9 cellular contexts compared by ENCODE assay signal in the genomic region with DNA sequence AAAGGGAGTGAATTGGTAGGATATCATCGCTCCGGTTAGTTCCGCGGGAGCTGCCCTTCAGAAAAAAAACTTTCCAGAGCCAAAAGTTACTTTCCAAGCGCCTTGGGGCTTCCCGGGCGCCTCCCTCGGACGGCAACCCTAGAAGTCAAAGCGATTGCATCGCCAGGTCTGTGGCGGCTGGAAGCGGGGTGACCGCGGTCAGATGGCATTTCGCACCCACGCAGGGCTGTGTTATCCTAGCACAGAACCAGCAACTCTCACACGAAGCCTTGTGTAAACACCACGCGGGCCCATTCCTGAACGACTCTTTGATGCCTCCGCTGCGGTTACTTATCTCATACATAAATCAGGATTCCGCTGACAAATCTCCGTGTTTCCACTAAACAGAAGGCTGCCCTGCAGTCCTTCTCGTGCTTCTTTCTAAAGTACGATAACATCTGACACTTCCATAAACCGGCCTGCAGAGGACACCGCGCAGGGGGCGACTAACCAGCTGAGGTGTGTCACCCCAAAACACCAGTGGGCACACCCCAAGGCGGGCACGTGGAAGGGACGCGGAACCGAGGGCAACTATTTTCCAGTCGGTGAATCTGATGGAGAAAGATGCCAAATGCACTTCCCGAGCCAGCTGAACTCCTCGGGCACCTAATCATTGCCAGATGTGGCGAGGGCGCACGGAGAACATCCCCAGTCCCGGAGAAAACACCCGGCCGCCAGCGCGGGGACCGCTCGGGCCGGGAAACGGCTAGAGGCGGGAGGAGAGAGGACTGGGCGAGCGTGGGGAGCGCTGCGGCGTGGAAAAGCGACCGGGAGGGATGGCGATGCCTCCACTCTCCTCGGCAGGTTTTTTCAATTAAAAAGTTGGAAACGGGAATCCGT. TPM values are rescaled to one million over a fixed set of nuclear protein-coding genes. Genes with fewer than 3 reads are reported as not detected.
DNase-seq lines count a peak whose midpoint lies in the region; ATAC-seq lines count a peak whose summit lies in the region.
"Had no signal": no experiment of that assay in that cellular context is flagged by ENCODE, and none has a peak within 500 bp of the region (broad histone marks: within the 10 kb centered on the region; RNA-seq: fewer than 3 reads in every experiment).

No MANE protein-coding gene starts in this region.

- peak overlapping the region; percentile 49 for H3K9ac ChIP-seq in muscle layer of colon (ENCODE audit: low read length)

- H3K4me1 Mint-ChIP-seq in dendritic cell treated with granulocyte-macrophage colony-stimulating factor and Interleukin-4, amounts not matched to agents 40 ng/mL and 50 ng/mL, for 4 days (ENCODE audit: low read depth), result peaks cover 32% of the 10 kb centered on the region

- no peaks in the 10 kb centered on the region for H3K9me3 ChIP-seq in muscle layer of colon (ENCODE audit: low read length)

- H3K27me3 Mint-ChIP-seq in dendritic cell treated with granulocyte-macrophage colony-stimulating factor and Interleukin-4, amounts not matched to agents 40 ng/mL and 50 ng/mL, for 4 days, result peaks cover 60% of the 10 kb centered on the region

- H3K36me3 Mint-ChIP-seq in dendritic cell treated with granulocyte-macrophage colony-stimulating factor and Interleukin-4, amounts not matched to agents 40 ng/mL and 50 ng/mL, for 4 days (ENCODE audit: low read depth), result no peaks in the 10 kb centered on the region

- H3K4me3 ChIP-seq in muscle layer of colon (ENCODE audit: low read depth in 1 of 2, low read length in 2 of 2), result peak overlapping the region; percentile 34 to 82

- no peak overlapping the region for H3K27ac ChIP-seq in muscle layer of colon (ENCODE audit: low read depth, low read length)

- H3K27ac Mint-ChIP-seq in dendritic cell treated with granulocyte-macrophage colony-stimulating factor and Interleukin-4, amounts not matched to agents 40 ng/mL and 50 ng/mL, for 4 days, result peak overlapping the region; percentile 66

- peaks cover 15% of the 10 kb centered on the region for H3K4me1 ChIP-seq in muscle layer of colon (ENCODE audit: insufficient read depth, low read length)

- ATAC-seq in GM18873 (IDR thresholded peaks at IDR 0.05; ENCODE audit: low FRiP score, unreplicated experiment), result no peak
- ATAC-seq: left colon had no signal

- no peaks in the 10 kb centered on the region for H3K36me3 ChIP-seq in muscle layer of colon (ENCODE audit: insufficient read depth, low read length)

- intact Hi-C loops in dendritic cell treated with granulocyte-macrophage colony-stimulating factor and Interleukin-4, amounts not matched to agents 40 ng/mL and 50 ng/mL, for 4 days (cut with micrococcal nuclease), result loop anchor here (5.0 kb wide), 4 partner anchors 37 to 232 kb away; a partner anchor contains a TSS

- DNase-seq in A172 (ENCODE audit: low spot score) (peak; percentile 70), HT1080 (ENCODE audit: low read depth) (peak; percentile 27), DMS114 treated with DMSO at 0.1 percent for 48 hours (lab: John Stamatoyannopoulos, UW; ENCODE audit: unreplicated experiment) (no peak), NCI-H524 treated with DMSO at 0.1 percent for 48 hours (lab: John Stamatoyannopoulos, UW) (no peak), epidermal melanocyte (ENCODE audit: insufficient read length, low spot score) (no peak)
- DNase-seq: left colon had no signal

- H3K27me3 ChIP-seq in muscle layer of colon (ENCODE audit: control insufficient read depth in 1 of 2, insufficient read depth in 2 of 2, low read length in 2 of 2), result peaks cover 0 to 17% of the 10 kb centered on the region in 2 donors

- H3K4me3 Mint-ChIP-seq in dendritic cell treated with granulocyte-macrophage colony-stimulating factor and Interleukin-4, amounts not matched to agents 40 ng/mL and 50 ng/mL, for 4 days, result peak overlapping the region; percentile 86

- no peaks in the 10 kb centered on the region for H3K9me3 Mint-ChIP-seq in dendritic cell treated with granulocyte-macrophage colony-stimulating factor and Interleukin-4, amounts not matched to agents 40 ng/mL and 50 ng/mL, for 4 days

RNA-seq across cellular contexts. Expression of a gene that starts 0.9 kb away (rescaled TPM):
- 0.02 TPM in 1 of 2 replicates, not detected in the other for total RNA-seq in A172 (2014; rRNA removed; shearing (Covaris generic))
- total RNA-seq in HT1080 (2014; rRNA removed; shearing (Covaris generic)), result not detected in 2 replicates
- 0.01 and 0.10 TPM in 2 replicates for polyA plus RNA-seq in HT1080 (2015; cell fraction: cytosol; rRNA removed)
- polyA plus RNA-seq in HT1080 (2015; cell fraction: nucleus; rRNA removed), result 0.10 and 0.11 TPM in 2 replicates

Comparison
In these comparisons a context has a peak if more than half of its experiments do, and no peak if none do; other contexts are left out.
1. DNase-seq: peak in A172 (single experiment) and HT1080 (single experiment); none in DMS114 treated with DMSO at 0.1 percent for 48 hours (single experiment), NCI-H524 treated with DMSO at 0.1 percent for 48 hours (single experiment) and epidermal melanocyte (single experiment).